ENCODE assay signal across 8 cellular contexts in genomic region chr16:66717112-66717675, GRCh38. TPM values are rescaled to one million over a fixed set of nuclear protein-coding genes. Genes with fewer than 3 reads are reported as not detected.
DNase-seq lines count a peak whose midpoint lies in the region; ATAC-seq and TF ChIP-seq lines count a peak whose summit lies in the region.

No MANE protein-coding gene starts in this region.

- H3K9me3 Mint-ChIP-seq in activated naive CD4-positive, alpha-beta T cell treated with anti-CD3 and anti-CD28 coated beads for 36 hours: no peaks in the 10 kb centered on the region

- CTCF ChIA-PET in activated naive CD4-positive, alpha-beta T cell treated with anti-CD3 and anti-CD28 coated beads for 36 hours (lab: Charles Lee): interaction anchor here (1.3 kb wide), 1 partner anchor 9 kb away, joined by 3 read pairs; no protein-coding TSS in a partner anchor

- TF ChIP-seq CTCF in ascending aorta (IDR thresholded peaks at IDR 0.05): peak in 1 of 3 experiments; percentile 7

- no peaks in the 10 kb centered on the region for H3K4me1 Mint-ChIP-seq in activated naive CD4-positive, alpha-beta T cell treated with anti-CD3 and anti-CD28 coated beads for 36 hours (ENCODE audit: low read depth)

- H3K27me3 ChIP-seq in ascending aorta: no peaks in the 10 kb centered on the region

- in situ Hi-C loops in KBM-7 (cut with MboI; ENCODE audit: low pct_unique_long_range_greater_than_20kb, low sequenced_read_pairs): no loop called here

- H3K9me3 ChIP-seq in ascending aorta: no peaks in the 10 kb centered on the region

- peak; percentile 72 for DNase-seq in EH (ENCODE audit: low read depth)
- DNase-seq in KBM-7: peak; percentile 74
- DNase-seq in activated naive CD4-positive, alpha-beta T cell treated with anti-CD3 and anti-CD28 coated beads for 36 hours: peak; percentile 29
- DNase-seq in hippocampal formation (lab: John Stamatoyannopoulos, UW): peak; percentile 29 to 39
- peak; percentile 74 for DNase-seq in superior temporal gyrus (ENCODE audit: extremely low spot score)
- no peak for DNase-seq in NCI-H446 treated with DMSO at 0.1 percent for 48 hours (lab: John Stamatoyannopoulos, UW)
- no peak for DNase-seq in ascending aorta (ENCODE audit: low spot score in 2 of 2)

- no peak overlapping the region for H3K4me3 ChIP-seq in ascending aorta

- no peak overlapping the region for H3K27ac Mint-ChIP-seq in activated naive CD4-positive, alpha-beta T cell treated with anti-CD3 and anti-CD28 coated beads for 36 hours

- peaks cover 9 to 20% of the 10 kb centered on the region in 2 donors for H3K36me3 ChIP-seq in ascending aorta

- H3K27ac ChIP-seq in ascending aorta: no peak overlapping the region

- peaks cover 2% of the 10 kb centered on the region for H3K36me3 Mint-ChIP-seq in activated naive CD4-positive, alpha-beta T cell treated with anti-CD3 and anti-CD28 coated beads for 36 hours (ENCODE audit: low read depth)

- no peaks in the 10 kb centered on the region for H3K27me3 Mint-ChIP-seq in activated naive CD4-positive, alpha-beta T cell treated with anti-CD3 and anti-CD28 coated beads for 36 hours (ENCODE audit: low read depth)

- ATAC-seq in HG03571 (IDR thresholded peaks at IDR 0.05; ENCODE audit: unreplicated experiment): no peak

- no peak overlapping the region for H3K4me3 Mint-ChIP-seq in activated naive CD4-positive, alpha-beta T cell treated with anti-CD3 and anti-CD28 coated beads for 36 hours

- H3K4me1 ChIP-seq in ascending aorta: peaks cover 0 to 2% of the 10 kb centered on the region in 2 donors

- intact Hi-C loops in activated naive CD4-positive, alpha-beta T cell treated with anti-CD3 and anti-CD28 coated beads for 36 hours (cut with micrococcal nuclease): no loop called here
- intact Hi-C loops in ascending aorta (cut with DNase I): no loop called here

RNA-seq across cellular contexts. Expression of gene CMTM4, which starts 20.7 kb away (rescaled TPM):
- 1 to 10 TPM; 4.6 to 4.7 TPM for total RNA-seq in activated naive CD4-positive, alpha-beta T cell treated with anti-CD3 and anti-CD28 coated beads for 36 hours
- 20.1 TPM for total RNA-seq in ascending aorta

RNA-seq across cellular contexts. Expression of gene DYNC1LI2, which starts 34.2 kb away (rescaled TPM):
- 10 to 100 TPM; 30.8 to 31.0 TPM for total RNA-seq in activated naive CD4-positive, alpha-beta T cell treated with anti-CD3 and anti-CD28 coated beads for 36 hours
- total RNA-seq in ascending aorta: 99.7 TPM

Comparison
In these comparisons a context has a peak if more than half of its experiments do, and no peak if none do; other contexts are left out.
1. DNase-seq: peak in EH (single experiment), KBM-7 (single experiment), activated naive CD4-positive, alpha-beta T cell treated with anti-CD3 and anti-CD28 coated beads for 36 hours (single experiment), hippocampal formation (2 of 2) and superior temporal gyrus (single experiment); none in NCI-H446 treated with DMSO at 0.1 percent for 48 hours (single experiment) and ascending aorta (0 of 2).